Comparison of ENCODE assay signal across 22 cellular contexts in genomic region chr12:131605304-131605829, GRCh38.
DNase-seq lines count a peak whose midpoint lies in the region; ATAC-seq and TF ChIP-seq lines count a peak whose summit lies in the region.
"Had no signal": no experiment of that assay in that cellular context is flagged by ENCODE, and none has a peak within 500 bp of the region (broad histone marks: within the 10 kb centered on the region; RNA-seq: fewer than 3 reads in every experiment).

No MANE protein-coding gene starts in this region.

- H3K4me1 Mint-ChIP-seq in T-helper 2 cell treated with Interferon-gamma antibody and Interleukin-4, amounts not matched to agents 5 μg/mL and 100 μg/mL, for 36 hours (ENCODE audit: low read depth): peaks cover 72% of the 10 kb centered on the region
- H3K4me1 Mint-ChIP-seq in CD4-positive, CD25-positive, alpha-beta regulatory T cell: peaks cover 21 to 82% (median 53%) of the 10 kb centered on the region in 4 donors
- H3K4me1 Mint-ChIP-seq in activated T-helper 2 cell treated with anti-CD3 and anti-CD28 coated beads, Interferon-gamma antibody, Interleukin-2, Interleukin-4, amounts not matched to agents 10 μg/mL and 5 μg/mL and 100 μg/mL, durations not matched to agents 14 hours and 24 hours and 36 hours (ENCODE audit: low read depth): peaks cover 66% of the 10 kb centered on the region
- peaks cover 60 to 79% of the 10 kb centered on the region in 2 donors for H3K4me1 Mint-ChIP-seq in natural killer cell treated with Interleukin-12 subunit alpha and Interleukin-12 subunit beta and Interleukin-15 and Interleukin-18, amount 100 ng/mL, for 72 hours (ENCODE audit: low read depth in 2 of 2)
- H3K4me1 Mint-ChIP-seq in endothelial cell (ENCODE audit: unreplicated experiment): no peaks in the 10 kb centered on the region

- no peak overlapping the region for H3K4me3 ChIP-seq in CD4-positive, CD25-positive, alpha-beta regulatory T cell (ENCODE audit: low read depth, low read length)
- H3K4me3 ChIP-seq: esophagus muscularis mucosa, heart left ventricle, left ventricle myocardium inferior, PC-9 had no signal

- peaks cover 63% of the 10 kb centered on the region for H3K4me1 ChIP-seq in CD4-positive, CD25-positive, alpha-beta regulatory T cell (ENCODE audit: control insufficient read depth, insufficient read depth, low read length, poor library complexity, severe bottlenecking)
- H3K4me1 ChIP-seq: left ventricle myocardium inferior had no signal

- no peak overlapping the region for H3K27ac ChIP-seq in CD4-positive, CD25-positive, alpha-beta regulatory T cell (ENCODE audit: insufficient read depth, low read length, poor library complexity, severe bottlenecking)
- H3K27ac ChIP-seq: 22Rv1, esophagus muscularis mucosa, left ventricle myocardium inferior, PC-9 had no signal

- no peak for ATAC-seq in CD4-positive, CD25-positive, alpha-beta regulatory T cell (ENCODE audit: low read depth in 2 of 2)
- ATAC-seq in natural killer cell treated with Interleukin-12 subunit alpha and Interleukin-12 subunit beta and Interleukin-15 and Interleukin-18, amount 100 ng/mL, for 72 hours: no peak
- no peak for ATAC-seq in HG02885 (IDR thresholded peaks at IDR 0.05; ENCODE audit: poor library complexity, unreplicated experiment)
- ATAC-seq: heart left ventricle; stimulated activated memory B cell treated with anti-CD40 and anti-IgM and Interleukin-4, amounts not matched to agents 10 μg/mL and 1 μg/mL and 100 μg/mL, for 72 hours had no signal

- peak overlapping the region; percentile 81 for H3K4me3 Mint-ChIP-seq in T-helper 2 cell treated with Interferon-gamma antibody and Interleukin-4, amounts not matched to agents 5 μg/mL and 100 μg/mL, for 36 hours
- peak overlapping the region; percentile 61 to 87 (median 74) for H3K4me3 Mint-ChIP-seq in CD4-positive, CD25-positive, alpha-beta regulatory T cell
- no peak overlapping the region for H3K4me3 Mint-ChIP-seq in activated T-helper 2 cell treated with anti-CD3 and anti-CD28 coated beads, Interferon-gamma antibody, Interleukin-2, Interleukin-4, amounts not matched to agents 10 μg/mL and 5 μg/mL and 100 μg/mL, durations not matched to agents 14 hours and 24 hours and 36 hours (ENCODE audit: low read depth)
- H3K4me3 Mint-ChIP-seq in natural killer cell treated with Interleukin-12 subunit alpha and Interleukin-12 subunit beta and Interleukin-15 and Interleukin-18, amount 100 ng/mL, for 72 hours: peak overlapping the region; percentile 81
- H3K4me3 Mint-ChIP-seq in endothelial cell (ENCODE audit: unreplicated experiment): no peak overlapping the region
- H3K4me3 Mint-ChIP-seq: stimulated activated memory B cell treated with anti-CD40 and anti-IgM and Interleukin-4, amounts not matched to agents 10 μg/mL and 1 μg/mL and 100 μg/mL, for 72 hours had no signal

- intact Hi-C loops in activated T-helper 2 cell treated with anti-CD3 and anti-CD28 coated beads, Interferon-gamma antibody, Interleukin-2, Interleukin-4, amounts not matched to agents 10 μg/mL and 5 μg/mL and 100 μg/mL, durations not matched to agents 14 hours and 24 hours and 36 hours (cut with micrococcal nuclease): loop anchor here (5.0 to 10.0 kb wide), 4 partner anchors 79 to 513 kb away; partner anchors contain the start of gene EP400

- H3K9me3 ChIP-seq in CD4-positive, CD25-positive, alpha-beta regulatory T cell (ENCODE audit: control insufficient read depth in 2 of 2, low read length in 2 of 2): no peaks in the 10 kb centered on the region
- H3K9me3 ChIP-seq: esophagus muscularis mucosa, heart left ventricle, left ventricle myocardium inferior, SK-N-SH had no signal

- no peak for TF ChIP-seq CTCF in endothelial cell (IDR thresholded peaks at IDR 0.05; ENCODE audit: unreplicated experiment)

- no peaks in the 10 kb centered on the region for H3K27me3 ChIP-seq in CD4-positive, CD25-positive, alpha-beta regulatory T cell (ENCODE audit: control insufficient read depth, insufficient read depth, low read length)

- H3K27ac Mint-ChIP-seq in T-helper 2 cell treated with Interferon-gamma antibody and Interleukin-4, amounts not matched to agents 5 μg/mL and 100 μg/mL, for 36 hours: peak overlapping the region; percentile 94
- peak overlapping the region in 1 of 3 donors; percentile 76 for H3K27ac Mint-ChIP-seq in CD4-positive, CD25-positive, alpha-beta regulatory T cell
- H3K27ac Mint-ChIP-seq in activated T-helper 2 cell treated with anti-CD3 and anti-CD28 coated beads, Interferon-gamma antibody, Interleukin-2, Interleukin-4, amounts not matched to agents 10 μg/mL and 5 μg/mL and 100 μg/mL, durations not matched to agents 14 hours and 24 hours and 36 hours: peak overlapping the region; percentile 83
- H3K27ac Mint-ChIP-seq in natural killer cell treated with Interleukin-12 subunit alpha and Interleukin-12 subunit beta and Interleukin-15 and Interleukin-18, amount 100 ng/mL, for 72 hours: no peak overlapping the region
- no peak overlapping the region for H3K27ac Mint-ChIP-seq in endothelial cell (ENCODE audit: unreplicated experiment)
- H3K27ac Mint-ChIP-seq: stimulated activated memory B cell treated with anti-CD40 and anti-IgM and Interleukin-4, amounts not matched to agents 10 μg/mL and 1 μg/mL and 100 μg/mL, for 72 hours had no signal

- peaks cover 12% of the 10 kb centered on the region for H3K36me3 Mint-ChIP-seq in T-helper 2 cell treated with Interferon-gamma antibody and Interleukin-4, amounts not matched to agents 5 μg/mL and 100 μg/mL, for 36 hours (ENCODE audit: low read depth)
- H3K36me3 Mint-ChIP-seq in CD4-positive, CD25-positive, alpha-beta regulatory T cell: no peaks in the 10 kb centered on the region
- no peaks in the 10 kb centered on the region for H3K36me3 Mint-ChIP-seq in activated T-helper 2 cell treated with anti-CD3 and anti-CD28 coated beads, Interferon-gamma antibody, Interleukin-2, Interleukin-4, amounts not matched to agents 10 μg/mL and 5 μg/mL and 100 μg/mL, durations not matched to agents 14 hours and 24 hours and 36 hours (ENCODE audit: low read depth)
- no peaks in the 10 kb centered on the region for H3K36me3 Mint-ChIP-seq in natural killer cell treated with Interleukin-12 subunit alpha and Interleukin-12 subunit beta and Interleukin-15 and Interleukin-18, amount 100 ng/mL, for 72 hours
- no peaks in the 10 kb centered on the region for H3K36me3 Mint-ChIP-seq in endothelial cell (ENCODE audit: low read depth, unreplicated experiment)
- H3K36me3 Mint-ChIP-seq: stimulated activated memory B cell treated with anti-CD40 and anti-IgM and Interleukin-4, amounts not matched to agents 10 μg/mL and 1 μg/mL and 100 μg/mL, for 72 hours had no signal

- DNase-seq in T-helper 2 cell treated with Interferon-gamma antibody and Interleukin-4, amounts not matched to agents 5 μg/mL and 100 μg/mL, for 36 hours (ENCODE audit: low spot score): no peak
- DNase-seq in T-helper 2 cell (no peak), endothelial cell (ENCODE audit: low spot score) (no peak), DMS79 treated with DMSO at 0.1 percent for 48 hours (lab: John Stamatoyannopoulos, UW) (no peak)
- no peak for DNase-seq in CD4-positive, CD25-positive, alpha-beta regulatory T cell
- no peak for DNase-seq in activated T-helper 2 cell treated with anti-CD3 and anti-CD28 coated beads, Interferon-gamma antibody, Interleukin-2, Interleukin-4, amounts not matched to agents 10 μg/mL and 5 μg/mL and 100 μg/mL, durations not matched to agents 14 hours and 24 hours and 36 hours (ENCODE audit: low spot score)
- DNase-seq in natural killer cell treated with Interleukin-12 subunit alpha and Interleukin-12 subunit beta and Interleukin-15 and Interleukin-18, amount 100 ng/mL, for 72 hours (ENCODE audit: low spot score): no peak
- DNase-seq: activated CD4-positive, alpha-beta T cell treated with anti-CD3 and anti-CD28 coated beads for 1 hour; caudate nucleus; foreskin fibroblast; heart left ventricle; IMR-90; left ventricle myocardium inferior; mesenchymal stem cell; occipital lobe; PC-9; SK-N-SH; substantia nigra had no signal

- H3K27me3 Mint-ChIP-seq in T-helper 2 cell treated with Interferon-gamma antibody and Interleukin-4, amounts not matched to agents 5 μg/mL and 100 μg/mL, for 36 hours (ENCODE audit: low read depth): no peaks in the 10 kb centered on the region
- H3K27me3 Mint-ChIP-seq in CD4-positive, CD25-positive, alpha-beta regulatory T cell: no peaks in the 10 kb centered on the region
- H3K27me3 Mint-ChIP-seq in activated T-helper 2 cell treated with anti-CD3 and anti-CD28 coated beads, Interferon-gamma antibody, Interleukin-2, Interleukin-4, amounts not matched to agents 10 μg/mL and 5 μg/mL and 100 μg/mL, durations not matched to agents 14 hours and 24 hours and 36 hours (ENCODE audit: low read depth): no peaks in the 10 kb centered on the region
- H3K27me3 Mint-ChIP-seq in natural killer cell treated with Interleukin-12 subunit alpha and Interleukin-12 subunit beta and Interleukin-15 and Interleukin-18, amount 100 ng/mL, for 72 hours: no peaks in the 10 kb centered on the region
- peaks cover 8% of the 10 kb centered on the region for H3K27me3 Mint-ChIP-seq in endothelial cell (ENCODE audit: unreplicated experiment)

- peaks cover 6% of the 10 kb centered on the region for H3K9me3 Mint-ChIP-seq in T-helper 2 cell treated with Interferon-gamma antibody and Interleukin-4, amounts not matched to agents 5 μg/mL and 100 μg/mL, for 36 hours
- peaks cover 0 to 1% (median 0%) of the 10 kb centered on the region in 7 donors for H3K9me3 Mint-ChIP-seq in CD4-positive, CD25-positive, alpha-beta regulatory T cell
- no peaks in the 10 kb centered on the region for H3K9me3 Mint-ChIP-seq in activated T-helper 2 cell treated with anti-CD3 and anti-CD28 coated beads, Interferon-gamma antibody, Interleukin-2, Interleukin-4, amounts not matched to agents 10 μg/mL and 5 μg/mL and 100 μg/mL, durations not matched to agents 14 hours and 24 hours and 36 hours
- H3K9me3 Mint-ChIP-seq in natural killer cell treated with Interleukin-12 subunit alpha and Interleukin-12 subunit beta and Interleukin-15 and Interleukin-18, amount 100 ng/mL, for 72 hours: no peaks in the 10 kb centered on the region
- no peaks in the 10 kb centered on the region for H3K9me3 Mint-ChIP-seq in endothelial cell (ENCODE audit: unreplicated experiment)
- H3K9me3 Mint-ChIP-seq: stimulated activated memory B cell treated with anti-CD40 and anti-IgM and Interleukin-4, amounts not matched to agents 10 μg/mL and 1 μg/mL and 100 μg/mL, for 72 hours had no signal

- H3K36me3 ChIP-seq in CD4-positive, CD25-positive, alpha-beta regulatory T cell (ENCODE audit: control insufficient read depth, insufficient read depth, low read length): no peaks in the 10 kb centered on the region
- H3K36me3 ChIP-seq: esophagus muscularis mucosa, heart left ventricle, left ventricle myocardium inferior had no signal

Comparison
In these comparisons a context has a peak if more than half of its experiments do, and no peak if none do; other contexts are left out.
1. H3K27ac Mint-ChIP-seq: peak in T-helper 2 cell treated with Interferon-gamma antibody and Interleukin-4, amounts not matched to agents 5 μg/mL and 100 μg/mL, for 36 hours (single experiment) and activated T-helper 2 cell treated with anti-CD3 and anti-CD28 coated beads, Interferon-gamma antibody, Interleukin-2, Interleukin-4, amounts not matched to agents 10 μg/mL and 5 μg/mL and 100 μg/mL, durations not matched to agents 14 hours and 24 hours and 36 hours (single experiment); none in natural killer cell treated with Interleukin-12 subunit alpha and Interleukin-12 subunit beta and Interleukin-15 and Interleukin-18, amount 100 ng/mL, for 72 hours (0 of 2) and endothelial cell (single experiment).
2. H3K4me3 Mint-ChIP-seq: peak in T-helper 2 cell treated with Interferon-gamma antibody and Interleukin-4, amounts not matched to agents 5 μg/mL and 100 μg/mL, for 36 hours (single experiment), CD4-positive, CD25-positive, alpha-beta regulatory T cell (4 of 4) and natural killer cell treated with Interleukin-12 subunit alpha and Interleukin-12 subunit beta and Interleukin-15 and Interleukin-18, amount 100 ng/mL, for 72 hours (single experiment); none in activated T-helper 2 cell treated with anti-CD3 and anti-CD28 coated beads, Interferon-gamma antibody, Interleukin-2, Interleukin-4, amounts not matched to agents 10 μg/mL and 5 μg/mL and 100 μg/mL, durations not matched to agents 14 hours and 24 hours and 36 hours (single experiment) and endothelial cell (single experiment).